1 cellular context compared by ENCODE assay signal in genomic region chr19:40424637-40425449, GRCh38.
TF ChIP-seq lines count a peak whose summit lies in the region.

No MANE protein-coding gene starts in this region.

TF ChIP-seq in GM12878, 131 proteins besides CTCF, POLR2A, EP300 and RAD21 (continues in another document):
- no peak for TF ChIP-seq CHD2 (IDR thresholded peaks at IDR 0.05; ENCODE audit: borderline replicate concordance, low read depth, low read length)
- no peak for TF ChIP-seq NFYA (IDR thresholded peaks at IDR 0.05; ENCODE audit: borderline replicate concordance, low read depth, low read length)
- no peak for TF ChIP-seq IRF5 (IDR thresholded peaks at IDR 0.05; ENCODE audit: borderline replicate concordance)
- no peak for TF ChIP-seq ZSCAN29 (IDR thresholded peaks at IDR 0.05)
- no peak for TF ChIP-seq SKIL (IDR thresholded peaks at IDR 0.05; ENCODE audit: low read depth, poor library complexity, severe bottlenecking)
- no peak for TF ChIP-seq RAD51 (IDR thresholded peaks at IDR 0.05)
- no peak for TF ChIP-seq BACH1 (IDR thresholded peaks at IDR 0.05; ENCODE audit: borderline replicate concordance)
- TF ChIP-seq RUNX3 (IDR thresholded peaks at IDR 0.05; ENCODE audit: low read length): peak; percentile 64
- no peak for TF ChIP-seq DPF2 (IDR thresholded peaks at IDR 0.05)
- no peak for TF ChIP-seq MTA3 (IDR thresholded peaks at IDR 0.05; ENCODE audit: borderline replicate concordance, low read length)
- TF ChIP-seq SUPT20H (IDR thresholded peaks at IDR 0.05; ENCODE audit: borderline replicate concordance, control insufficient read depth, low read depth, low read length): no peak
- no peak for TF ChIP-seq CBFB (IDR thresholded peaks at IDR 0.05; ENCODE audit: low read depth)
- TF ChIP-seq NR2C2 (IDR thresholded peaks at IDR 0.05; ENCODE audit: borderline replicate concordance, control insufficient read depth, insufficient read length, low read depth): no peak
- peak; percentile 40 for TF ChIP-seq SMAD1 (IDR thresholded peaks at IDR 0.05; ENCODE audit: low read depth, partially characterized antibody)
- TF ChIP-seq HCFC1 (IDR thresholded peaks at IDR 0.05; ENCODE audit: low read length): no peak
- no peak for TF ChIP-seq PBX3 (IDR thresholded peaks at IDR 0.05; ENCODE audit: insufficient replicate concordance, low read depth, low read length)
- TF ChIP-seq SIN3A (IDR thresholded peaks at IDR 0.05; ENCODE audit: low read depth, low read length): no peak
- peak; percentile 49 for TF ChIP-seq MLLT1 (IDR thresholded peaks at IDR 0.05)
- TF ChIP-seq CHD4 (IDR thresholded peaks at IDR 0.05): no peak
- no peak for TF ChIP-seq ZNF217 (IDR thresholded peaks at IDR 0.05)
- TF ChIP-seq BHLHE40 (IDR thresholded peaks at IDR 0.05; ENCODE audit: borderline replicate concordance in 1 of 2, low read depth in 2 of 2, low read length in 1 of 2): no peak
- no peak for TF ChIP-seq E2F8 (IDR thresholded peaks at IDR 0.05; ENCODE audit: low read depth, partially characterized antibody)
- TF ChIP-seq ZNF622 (IDR thresholded peaks at IDR 0.05): no peak
- TF ChIP-seq ZNF24 (IDR thresholded peaks at IDR 0.05): no peak
- TF ChIP-seq SPI1 (IDR thresholded peaks at IDR 0.05; ENCODE audit: borderline replicate concordance, insufficient read depth, low read depth, low read length): no peak
- TF ChIP-seq SMAD5 (IDR thresholded peaks at IDR 0.05; ENCODE audit: low read depth): no peak
- TF ChIP-seq RCOR1 (conservative IDR thresholded peaks at IDR 0.05; ENCODE audit: low read depth, low read length): no peak
- no peak for TF ChIP-seq FOXM1 (IDR thresholded peaks at IDR 0.05; ENCODE audit: low read depth, low read length)
- no peak for TF ChIP-seq ZNF274 (IDR thresholded peaks at IDR 0.05; ENCODE audit: insufficient read depth, insufficient read length)
- TF ChIP-seq KLF5 (IDR thresholded peaks at IDR 0.05; ENCODE audit: partially characterized antibody): no peak
- no peak for TF ChIP-seq NR2C1 (IDR thresholded peaks at IDR 0.05)
- no peak for TF ChIP-seq MXI1 (IDR thresholded peaks at IDR 0.05; ENCODE audit: low read depth, low read length)
- no peak for TF ChIP-seq SREBF1 (IDR thresholded peaks at IDR 0.05; ENCODE audit: low read length)
- no peak for TF ChIP-seq FOXK2 (IDR thresholded peaks at IDR 0.05)
- TF ChIP-seq SREBF2 (IDR thresholded peaks at IDR 0.05; ENCODE audit: low read length): no peak
- TF ChIP-seq POLR2AphosphoS2 (IDR thresholded peaks at IDR 0.05; ENCODE audit: low read depth, low read length): no peak
- no peak for TF ChIP-seq BMI1 (IDR thresholded peaks at IDR 0.05; ENCODE audit: borderline replicate concordance)
- TF ChIP-seq IRF3 (IDR thresholded peaks at IDR 0.05): no peak
- TF ChIP-seq JUNB (IDR thresholded peaks at IDR 0.05): no peak
- TF ChIP-seq SUZ12 (IDR thresholded peaks at IDR 0.05; ENCODE audit: unreplicated experiment): no peak
- no peak for TF ChIP-seq ELK1 (IDR thresholded peaks at IDR 0.05; ENCODE audit: low read depth, low read length)
- TF ChIP-seq BCL3 (IDR thresholded peaks at IDR 0.05; ENCODE audit: borderline replicate concordance, insufficient read depth, low read depth, low read length, poor library complexity, severe bottlenecking): no peak
- no peak for TF ChIP-seq CBX3 (IDR thresholded peaks at IDR 0.05; ENCODE audit: borderline replicate concordance, low read depth)
- TF ChIP-seq IKZF1 (conservative IDR thresholded peaks at IDR 0.05): no peak
- TF ChIP-seq ZNF207 (IDR thresholded peaks at IDR 0.05; ENCODE audit: borderline replicate concordance): no peak
- no peak for TF ChIP-seq TARDBP (IDR thresholded peaks at IDR 0.05; ENCODE audit: borderline replicate concordance)
- no peak for TF ChIP-seq TCF12 (IDR thresholded peaks at IDR 0.05; ENCODE audit: low read depth, low read length)
- TF ChIP-seq PAX8 (IDR thresholded peaks at IDR 0.05): no peak
- peak; percentile 65; the same call in 1 of the 2 replicates for TF ChIP-seq NBN (IDR thresholded peaks at IDR 0.05)
- no peak for TF ChIP-seq FOS (IDR thresholded peaks at IDR 0.05; ENCODE audit: borderline replicate concordance, extremely low read depth, insufficient read length)
- TF ChIP-seq EGR1 (IDR thresholded peaks at IDR 0.05; ENCODE audit: borderline replicate concordance in 1 of 2, low read depth in 2 of 2, low read length in 2 of 2): no peak
- peak; percentile 76; the same call in 1 of the 2 replicates for TF ChIP-seq HDGF (IDR thresholded peaks at IDR 0.05)
- no peak for TF ChIP-seq PRDM15 (CRISPR knock-in tag; IDR thresholded peaks at IDR 0.05)
- TF ChIP-seq RELA (IDR thresholded peaks at IDR 0.05; ENCODE audit: borderline replicate concordance, partially characterized antibody): no peak
- TF ChIP-seq JUND (IDR thresholded peaks at IDR 0.05; ENCODE audit: low read depth, low read length): no peak
- TF ChIP-seq LARP7 (IDR thresholded peaks at IDR 0.05): no peak
- TF ChIP-seq SP1 (IDR thresholded peaks at IDR 0.05; ENCODE audit: low read depth, low read length): no peak
